Comparison of ENCODE assay signal across 29 cellular contexts in genomic region chrX:124117325-124117724, GRCh38.
"Had no signal": no experiment of that assay in that cellular context is flagged by ENCODE, and none has a peak within 500 bp of the region (broad histone marks: within the 10 kb centered on the region; RNA-seq: fewer than 3 reads in every experiment).

No MANE protein-coding gene starts in this region.

- H3K4me3 Mint-ChIP-seq: mesothelial cell of epicardium; naive B cell; natural killer cell treated with Interleukin-12 subunit alpha and Interleukin-12 subunit beta and Interleukin-15 and Interleukin-18, amount 100 ng/mL, for 72 hours; neural crest cell; type B pancreatic cell had no signal

- H3K9me3 Mint-ChIP-seq: naive B cell; natural killer cell treated with Interleukin-12 subunit alpha and Interleukin-12 subunit beta and Interleukin-15 and Interleukin-18, amount 100 ng/mL, for 72 hours; type B pancreatic cell had no signal

- H3K27me3 Mint-ChIP-seq: naive B cell, type B pancreatic cell had no signal

- H3K36me3 Mint-ChIP-seq: mesothelial cell of epicardium; naive B cell; natural killer cell treated with Interleukin-12 subunit alpha and Interleukin-12 subunit beta and Interleukin-15 and Interleukin-18, amount 100 ng/mL, for 72 hours; type B pancreatic cell had no signal

- H3K36me3 ChIP-seq: esophagus muscularis mucosa, gastroesophageal sphincter, heart left ventricle, left lung, neutrophil, pancreas, tibial artery had no signal

- H3K27ac ChIP-seq: coronary artery, esophagus muscularis mucosa, foreskin keratinocyte, gastroesophageal sphincter, heart left ventricle, hepatocyte, left lung, neutrophil, pancreas, testis, tibial artery had no signal

- H3K4me3 ChIP-seq: coronary artery, esophagus muscularis mucosa, gastroesophageal sphincter, heart left ventricle, hepatocyte, left lung, mucosa of descending colon, pancreas, smooth muscle cell, testis, tibial artery had no signal

- H3K4me1 ChIP-seq: esophagus muscularis mucosa, foreskin keratinocyte, gastroesophageal sphincter, heart left ventricle, left lung, pancreas, testis, tibial artery had no signal

- H3K4me1 Mint-ChIP-seq: mesothelial cell of epicardium, naive B cell had no signal

- ATAC-seq: foreskin keratinocyte; gastroesophageal sphincter; heart left ventricle; left cardiac atrium; left lung; mucosa of descending colon; natural killer cell treated with Interleukin-12 subunit alpha and Interleukin-12 subunit beta and Interleukin-15 and Interleukin-18, amount 100 ng/mL, for 72 hours; pancreas; sciatic nerve had no signal

- H3K27me3 ChIP-seq: esophagus muscularis mucosa, foreskin keratinocyte, gastroesophageal sphincter, hepatocyte, left lung, neutrophil, pancreas, testis, tibial artery had no signal

- DNase-seq: dermis blood vessel endothelial cell; effector memory CD4-positive, alpha-beta T cell; foreskin keratinocyte; heart left ventricle; left cardiac atrium; left lung; mesenchymal stem cell; mucosa of descending colon; naive B cell; pancreas; stimulated activated CD4-positive, alpha-beta T cell treated with anti-CD3 and anti-CD28 coated beads, Interleukin-12 subunit alpha, Interleukin-12 subunit beta, amount 100 ng/mL, for 4 hours; stimulated activated CD4-positive, alpha-beta T cell treated with anti-CD3 and anti-CD28 coated beads, Interleukin-1b, Interleukin-23, amount 100 ng/mL, for 48 hours; stimulated activated CD4-positive, alpha-beta T cell treated with anti-CD3 and anti-CD28 coated beads, Interleukin-4, amount 100 ng/mL, for 1 hour; stimulated activated CD8-positive, alpha-beta memory T cell treated with anti-CD3 and anti-CD28 coated beads, Interleukin-4, amount 100 ng/mL, for 48 hours; stimulated activated naive CD4-positive, alpha-beta T cell; substantia nigra; testis; tibial artery had no signal

- H3K27ac Mint-ChIP-seq: mesothelial cell of epicardium; natural killer cell treated with Interleukin-12 subunit alpha and Interleukin-12 subunit beta and Interleukin-15 and Interleukin-18, amount 100 ng/mL, for 72 hours; type B pancreatic cell had no signal

- H2AFZ ChIP-seq: hepatocyte had no signal

- H3K4me2 ChIP-seq: hepatocyte, smooth muscle cell had no signal

- H3K79me2 ChIP-seq: hepatocyte had no signal
